Comparison of ENCODE assay signal across 15 cellular contexts in the genomic region with DNA sequence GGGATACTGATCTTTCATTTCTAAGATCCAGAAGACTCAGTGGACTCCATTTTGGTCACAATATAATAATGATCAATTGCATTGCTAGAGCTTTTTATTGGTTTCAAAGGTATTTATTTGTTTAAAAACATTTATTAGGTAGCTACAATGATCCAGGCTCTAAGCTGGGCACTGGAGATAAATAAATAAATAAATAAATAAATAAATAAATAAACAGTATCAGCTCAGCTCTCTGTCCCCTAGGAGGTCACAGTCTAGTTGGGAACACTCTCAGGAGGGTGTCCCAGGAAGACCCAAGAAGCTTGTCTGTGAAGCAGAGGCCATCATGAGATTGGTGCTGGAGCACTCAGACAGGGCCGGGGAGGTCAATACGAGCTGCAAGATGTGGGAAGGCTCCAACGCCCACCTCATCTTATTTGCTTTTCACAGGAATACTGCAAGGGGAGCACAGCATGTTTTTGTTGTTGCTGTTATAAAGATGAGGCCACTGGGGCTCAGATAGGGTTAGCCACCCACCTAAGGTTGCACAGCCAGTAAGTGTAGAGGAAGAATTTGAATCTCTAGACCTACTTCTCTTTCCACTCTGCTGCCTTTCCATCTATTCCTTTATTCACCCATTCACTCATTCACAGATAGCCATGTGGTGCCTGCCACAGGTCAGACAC. TPM values are rescaled to one million over a fixed set of nuclear protein-coding genes. Genes with fewer than 3 reads are reported as not detected.
DNase-seq lines count a peak whose midpoint lies in the region; ATAC-seq and TF ChIP-seq lines count a peak whose summit lies in the region.
"Had no signal": no experiment of that assay in that cellular context is flagged by ENCODE, and none has a peak within 500 bp of the region (broad histone marks: within the 10 kb centered on the region; RNA-seq: fewer than 3 reads in every experiment).

No MANE protein-coding gene starts in this region.

- H3K4me3 ChIP-seq in RWPE2 (ENCODE audit: severe bottlenecking) (no peak overlapping the region), esophagus muscularis mucosa (no peak overlapping the region)
- H3K4me3 ChIP-seq: upper lobe of left lung had no signal

- WGBS in esophagus muscularis mucosa: 79% methylated on average over 3 of the region's 3 CpGs

- no peak for TF ChIP-seq POLR2A in esophagus muscularis mucosa (IDR thresholded peaks at IDR 0.05; ENCODE audit: low read depth)

- CTCF ChIA-PET in activated naive CD4-positive, alpha-beta T cell treated with anti-CD3 and anti-CD28 coated beads for 36 hours (lab: Charles Lee): interaction anchor here (0.6 to 7.4 kb wide), 10 partner anchors 9 to 305 kb away, joined by 3 to 75 read pairs (median 6); no protein-coding TSS in a partner anchor
- CTCF ChIA-PET in HEK293T (lab: Yijun Ruan, JAX): interaction anchor here (0.7 to 1.6 kb wide), 5 partner anchors 12 to 239 kb away, joined by 3 to 5 read pairs (median 3); no protein-coding TSS in a partner anchor

- intact Hi-C loops in activated naive CD4-positive, alpha-beta T cell treated with anti-CD3 and anti-CD28 coated beads for 36 hours (cut with micrococcal nuclease): loop anchor here (5.0 kb wide), 3 partner anchors 201 to 754 kb away; partner anchors contain the start of genes GON7 and UBR7
- intact Hi-C loops in esophagus muscularis mucosa (cut with DNase I): no loop called here

- H3K9me3 ChIP-seq in RWPE2 (ENCODE audit: severe bottlenecking): no peaks in the 10 kb centered on the region
- H3K9me3 ChIP-seq in esophagus muscularis mucosa: no peaks in the 10 kb centered on the region
- H3K9me3 ChIP-seq: upper lobe of left lung had no signal

- no peak for DNase-seq in activated naive CD4-positive, alpha-beta T cell treated with anti-CD3 and anti-CD28 coated beads for 36 hours
- DNase-seq in activated naive CD4-positive, alpha-beta T cell (lab: John Stamatoyannopoulos, UW): no peak
- no peak for DNase-seq in RWPE2 (ENCODE audit: low spot score)
- DNase-seq in esophagus muscularis mucosa (ENCODE audit: extremely low spot score): no peak
- no peak for DNase-seq in stimulated activated naive B cell treated with anti-CD40 and anti-IgM and Interleukin-4, amounts not matched to agents 10 μg/mL and 1 μg/mL and 100 μg/mL, for 72 hours
- DNase-seq in HEK293T (ENCODE audit: extremely low spot score): no peak
- no peak for DNase-seq in AML-193 (lab: John Stamatoyannopoulos, UW)
- DNase-seq: amniotic stem cell, DMS79 treated with DMSO at 0.1 percent for 48 hours, NCI-H446, RPMI8226, upper lobe of left lung had no signal

- H3K9me3 Mint-ChIP-seq in activated naive CD4-positive, alpha-beta T cell treated with anti-CD3 and anti-CD28 coated beads for 36 hours: peaks cover 3% of the 10 kb centered on the region
- H3K9me3 Mint-ChIP-seq in stimulated activated naive B cell treated with anti-CD40 and anti-IgM and Interleukin-4, amounts not matched to agents 10 μg/mL and 1 μg/mL and 100 μg/mL, for 72 hours: peaks cover 7 to 8% of the 10 kb centered on the region in 2 donors

- no peak for TF ChIP-seq CTCF in RWPE2 (IDR thresholded peaks at IDR 0.05; ENCODE audit: poor library complexity, severe bottlenecking)
- no peak for TF ChIP-seq CTCF in esophagus muscularis mucosa (IDR thresholded peaks at IDR 0.05)

- H3K27ac ChIP-seq in RWPE2 (ENCODE audit: poor library complexity, severe bottlenecking) (peak overlapping the region; percentile 68), esophagus muscularis mucosa (replicated peaks in 1 of 4) (peak overlapping the region; percentile 78 to 94 (median 90))

- H3K27me3 ChIP-seq in RWPE2 (ENCODE audit: insufficient read depth, poor library complexity, severe bottlenecking): no peaks in the 10 kb centered on the region
- H3K27me3 ChIP-seq in esophagus muscularis mucosa: no peaks in the 10 kb centered on the region
- H3K27me3 ChIP-seq: upper lobe of left lung had no signal

- H3K4me1 Mint-ChIP-seq in activated naive CD4-positive, alpha-beta T cell treated with anti-CD3 and anti-CD28 coated beads for 36 hours (ENCODE audit: low read depth): peaks cover 90% of the 10 kb centered on the region
- H3K4me1 Mint-ChIP-seq in stimulated activated naive B cell treated with anti-CD40 and anti-IgM and Interleukin-4, amounts not matched to agents 10 μg/mL and 1 μg/mL and 100 μg/mL, for 72 hours: peaks cover 83 to 99% of the 10 kb centered on the region in 2 donors

- peak overlapping the region; percentile 99 for H3K27ac Mint-ChIP-seq in activated naive CD4-positive, alpha-beta T cell treated with anti-CD3 and anti-CD28 coated beads for 36 hours
- H3K27ac Mint-ChIP-seq in stimulated activated naive B cell treated with anti-CD40 and anti-IgM and Interleukin-4, amounts not matched to agents 10 μg/mL and 1 μg/mL and 100 μg/mL, for 72 hours: peak overlapping the region; percentile 98

- H3K4me1 ChIP-seq in RWPE2 (ENCODE audit: insufficient read depth, poor library complexity, severe bottlenecking): peaks cover 29% of the 10 kb centered on the region
- peaks cover 66 to 89% (median 84%) of the 10 kb centered on the region in 4 donors for H3K4me1 ChIP-seq in esophagus muscularis mucosa

- POLR2A ChIA-PET in HEK293T (lab: Yijun Ruan, JAX): interaction anchor here (1.0 kb wide), 1 partner anchor 120 kb away, joined by 3 read pairs; the partner anchor contains the start of genes DDX24 and IFI27L1

- TF ChIP-seq EP300 in esophagus muscularis mucosa (IDR thresholded peaks at IDR 0.05): no peak

- no peaks in the 10 kb centered on the region for H3K36me3 ChIP-seq in RWPE2 (ENCODE audit: low read depth)
- peaks cover 0 to 39% (median 12%) of the 10 kb centered on the region in 4 donors for H3K36me3 ChIP-seq in esophagus muscularis mucosa
- H3K36me3 ChIP-seq: upper lobe of left lung had no signal

- ATAC-seq in RWPE2 (ENCODE audit: low read depth) (no peak), HG03378 (IDR thresholded peaks at IDR 0.05; ENCODE audit: unreplicated experiment) (no peak)
- ATAC-seq in stimulated activated naive B cell treated with anti-CD40 and anti-IgM and Interleukin-4, amounts not matched to agents 10 μg/mL and 1 μg/mL and 100 μg/mL, for 72 hours (replicated peaks): no peak

- no peaks in the 10 kb centered on the region for H3K36me3 Mint-ChIP-seq in activated naive CD4-positive, alpha-beta T cell treated with anti-CD3 and anti-CD28 coated beads for 36 hours (ENCODE audit: low read depth)
- peaks cover 8 to 9% of the 10 kb centered on the region in 2 donors for H3K36me3 Mint-ChIP-seq in stimulated activated naive B cell treated with anti-CD40 and anti-IgM and Interleukin-4, amounts not matched to agents 10 μg/mL and 1 μg/mL and 100 μg/mL, for 72 hours

- no peak overlapping the region for H3K4me3 Mint-ChIP-seq in activated naive CD4-positive, alpha-beta T cell treated with anti-CD3 and anti-CD28 coated beads for 36 hours
- H3K4me3 Mint-ChIP-seq in stimulated activated naive B cell treated with anti-CD40 and anti-IgM and Interleukin-4, amounts not matched to agents 10 μg/mL and 1 μg/mL and 100 μg/mL, for 72 hours: peak overlapping the region in 1 of 2 donors; percentile 34

- no peaks in the 10 kb centered on the region for H3K27me3 Mint-ChIP-seq in activated naive CD4-positive, alpha-beta T cell treated with anti-CD3 and anti-CD28 coated beads for 36 hours (ENCODE audit: low read depth)
- H3K27me3 Mint-ChIP-seq in stimulated activated naive B cell treated with anti-CD40 and anti-IgM and Interleukin-4, amounts not matched to agents 10 μg/mL and 1 μg/mL and 100 μg/mL, for 72 hours: no peaks in the 10 kb centered on the region

TF ChIP-seq in HEK293T, 16 proteins besides CTCF, POLR2A, EP300 and RAD21:
- TF ChIP-seq LEF1 (IDR thresholded peaks at IDR 0.05; ENCODE audit: borderline replicate concordance) (no peak), CTBP1 (IDR thresholded peaks at IDR 0.05; ENCODE audit: borderline replicate concordance) (no peak), HDGF (IDR thresholded peaks at IDR 0.05; ENCODE audit: borderline replicate concordance) (no peak), ELF4 (IDR thresholded peaks at IDR 0.05) (no peak), SP1 (IDR thresholded peaks at IDR 0.05) (no peak), FOXK2 (IDR thresholded peaks at IDR 0.05) (no peak), FOXM1 (IDR thresholded peaks at IDR 0.05; ENCODE audit: borderline replicate concordance) (no peak), SUZ12 (IDR thresholded peaks at IDR 0.05) (no peak), L3MBTL2 (conservative IDR thresholded peaks at IDR 0.05) (no peak), ZNF384 (IDR thresholded peaks at IDR 0.05) (no peak), ARNT (IDR thresholded peaks at IDR 0.05) (no peak), TARDBP (IDR thresholded peaks at IDR 0.05) (no peak), NFRKB (IDR thresholded peaks at IDR 0.05) (no peak), BHLHE40 (IDR thresholded peaks at IDR 0.05; ENCODE audit: borderline replicate concordance) (no peak), FOXA1 (IDR thresholded peaks at IDR 0.05) (no peak)
- TF ChIP-seq, protein P1, sequence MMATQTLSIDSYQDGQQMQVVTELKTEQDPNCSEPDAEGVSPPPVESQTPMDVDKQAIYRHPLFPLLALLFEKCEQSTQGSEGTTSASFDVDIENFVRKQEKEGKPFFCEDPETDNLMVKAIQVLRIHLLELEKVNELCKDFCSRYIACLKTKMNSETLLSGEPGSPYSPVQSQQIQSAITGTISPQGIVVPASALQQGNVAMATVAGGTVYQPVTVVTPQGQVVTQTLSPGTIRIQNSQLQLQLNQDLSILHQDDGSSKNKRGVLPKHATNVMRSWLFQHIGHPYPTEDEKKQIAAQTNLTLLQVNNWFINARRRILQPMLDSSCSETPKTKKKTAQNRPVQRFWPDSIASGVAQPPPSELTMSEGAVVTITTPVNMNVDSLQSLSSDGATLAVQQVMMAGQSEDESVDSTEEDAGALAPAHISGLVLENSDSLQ (IDR thresholded peaks at IDR 0.05): no peak

RNA-seq across cellular contexts. Expression of gene ASB2, which starts 15.5 kb away (rescaled TPM):
- 1 to 10 TPM; 2.4 to 2.5 TPM for total RNA-seq in activated naive CD4-positive, alpha-beta T cell treated with anti-CD3 and anti-CD28 coated beads for 36 hours
- total RNA-seq in esophagus muscularis mucosa: 100 to 1,000 TPM in 3 of 4 donors, 10 to 100 TPM in 1; 53.5 to 164 (median 105) TPM

RNA-seq across cellular contexts. Expression of gene FAM181A, which starts 33.8 kb away (rescaled TPM):
- not detected for total RNA-seq in activated naive CD4-positive, alpha-beta T cell treated with anti-CD3 and anti-CD28 coated beads for 36 hours
- total RNA-seq in esophagus muscularis mucosa: not detected
- total RNA-seq: esophagus mucosa, lower leg skin had no signal

RNA-seq across cellular contexts. Expression of gene CCDC197, which starts 36.2 kb away (rescaled TPM):
- total RNA-seq in activated naive CD4-positive, alpha-beta T cell treated with anti-CD3 and anti-CD28 coated beads for 36 hours: not detected
- total RNA-seq in esophagus muscularis mucosa: not detected
- total RNA-seq: esophagus mucosa, lower leg skin, upper lobe of left lung had no signal

Comparison
In these comparisons a context has a peak if more than half of its experiments do, and no peak if none do; other contexts are left out.
1. RNA of gene ASB2, which starts 15.5 kb away (total RNA-seq): 53.5 to 164 TPM in esophagus muscularis mucosa; 2.4 to 2.5 TPM in activated naive CD4-positive, alpha-beta T cell treated with anti-CD3 and anti-CD28 coated beads for 36 hours; every median in the first group is over 10 times any median in the second.